ENCODE assay signal across 17 cellular contexts in the genomic region with DNA sequence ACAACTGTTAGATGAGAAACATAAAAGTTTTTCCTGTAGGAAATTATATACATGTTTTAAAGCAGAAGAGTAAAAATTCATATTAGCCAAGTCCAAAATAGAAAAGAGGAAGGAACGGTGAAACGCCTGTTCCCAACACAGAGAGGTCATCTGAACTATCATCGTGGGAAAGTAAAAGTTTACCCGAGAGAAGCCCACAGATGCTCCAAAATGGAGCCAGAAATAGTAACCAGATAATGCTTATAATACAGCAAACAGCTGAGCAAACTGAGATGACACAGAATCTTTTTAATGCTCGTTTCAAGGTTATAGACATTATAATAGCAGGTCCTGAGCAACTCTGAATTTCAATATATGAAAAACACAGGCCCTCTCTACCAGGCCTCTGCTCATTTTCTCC.
"Had no signal": no experiment of that assay in that cellular context is flagged by ENCODE, and none has a peak within 500 bp of the region (broad histone marks: within the 10 kb centered on the region; RNA-seq: fewer than 3 reads in every experiment).

No MANE protein-coding gene starts in this region.

- H3K4me3 ChIP-seq: left lung, prostate gland, skin epidermis, tibial artery had no signal

- H3K27ac ChIP-seq: left lung, prostate gland, skin epidermis, tibial artery had no signal

- H3K9me3 ChIP-seq: left lung, prostate gland, tibial artery had no signal

- H3K4me1 ChIP-seq: left lung, prostate gland, tibial artery had no signal

- H3K36me3 ChIP-seq: left lung, prostate gland, tibial artery had no signal

- DNase-seq: activated B cell treated with CpG ODN at 0.5 μM for 24 hours; activated CD4-positive, alpha-beta memory T cell treated with anti-CD3 and anti-CD28 coated beads for 36 hours; activated CD4-positive, alpha-beta T cell treated with anti-CD3 and anti-CD28 coated beads for 4 hours; activated naive CD4-positive, alpha-beta T cell treated with Interleukin-2 at 50 U/mL for 16 hours; activated naive CD8-positive, alpha-beta T cell treated with anti-CD3 and anti-CD28 coated beads, Interleukin-2, amount 10 ng/mL, durations not matched to agents 7 days and 5 days; activated T-cell treated with anti-CD3 and anti-CD28 coated beads for 4 hours; amygdala; caudate nucleus; head of caudate nucleus; left lung; naive B cell; right cardiac atrium; stimulated activated naive CD8-positive, alpha-beta T cell treated with anti-CD3 and anti-CD28 coated beads, Interleukin-15, Interleukin-2, amounts not matched to agents 100 U/mL and 50 U/mL, for 24 hours; substantia nigra; tibial artery had no signal
